17 cellular contexts compared by ENCODE assay signal in genomic region chr7:138525757-138526156, GRCh38.
DNase-seq lines count a peak whose midpoint lies in the region; ATAC-seq, FAIRE-seq and TF ChIP-seq lines count a peak whose summit lies in the region.
"Had no signal": no experiment of that assay in that cellular context is flagged by ENCODE, and none has a peak within 500 bp of the region (broad histone marks: within the 10 kb centered on the region; RNA-seq: fewer than 3 reads in every experiment).

No MANE protein-coding gene starts in this region.

- no peak for TF ChIP-seq EP300 in H1 (IDR thresholded peaks at IDR 0.05; ENCODE audit: borderline replicate concordance in 1 of 2, low read depth in 2 of 2, low read length in 2 of 2)

- H3K27me3 ChIP-seq in cardiac muscle cell: no peaks in the 10 kb centered on the region
- H3K27me3 ChIP-seq in H1 (replicated peaks in 1 of 4; ENCODE audit: control insufficient read depth in 3 of 4, extremely low read depth in 1 of 4, insufficient read depth in 3 of 4, low read length in 3 of 4): no peaks in the 10 kb centered on the region

- H2BK5ac ChIP-seq in H1 (ENCODE audit: low read depth, low read length): no peak overlapping the region

- TF ChIP-seq CTCF in cardiac muscle cell (IDR thresholded peaks at IDR 0.05; ENCODE audit: low read depth, low read length): no peak
- no peak for TF ChIP-seq CTCF in H1 (IDR thresholded peaks at IDR 0.05; ENCODE audit: control extremely low read depth in 1 of 3, insufficient read depth in 1 of 3, low read depth in 1 of 3, low read length in 3 of 3)
- TF ChIP-seq CTCF in endothelial cell (IDR thresholded peaks at IDR 0.05; ENCODE audit: unreplicated experiment): no peak
- TF ChIP-seq CTCF in GM10248 (IDR thresholded peaks at IDR 0.05; ENCODE audit: control extremely low read depth, extremely low read depth, low read depth, missing control alignments): no peak

- no peak overlapping the region for H3K4me2 ChIP-seq in H1 (ENCODE audit: insufficient read depth in 1 of 2, low read depth in 2 of 2, low read length in 2 of 2)

- no peak for FAIRE-seq in H1 (lab: Jason Lieb, UNC)
- FAIRE-seq: GM12878, GM19239 had no signal

- H3K9me3 Mint-ChIP-seq in endothelial cell (ENCODE audit: unreplicated experiment): peaks cover 6% of the 10 kb centered on the region

- H4K5ac ChIP-seq in H1 (ENCODE audit: insufficient read length, low read depth, low read length): no peak overlapping the region

- no peak overlapping the region for H3K9ac ChIP-seq in H1 (replicated peaks in 1 of 4; ENCODE audit: extremely low read depth in 1 of 4, low read depth in 3 of 4, low read length in 3 of 4)
- H3K9ac ChIP-seq: GM23248 had no signal

- H3K4me3 ChIP-seq in cardiac muscle cell: no peak overlapping the region
- H3K4me3 ChIP-seq in H1 (ENCODE audit: extremely low read depth in 1 of 4, insufficient read depth in 2 of 4, low read depth in 3 of 4, low read length in 4 of 4): no peak overlapping the region
- H3K4me3 ChIP-seq: GM12878, GM23248 had no signal

- H4K20me1 ChIP-seq in H1 (replicated peaks in 1 of 2; ENCODE audit: control insufficient read depth in 1 of 2, insufficient read depth in 2 of 2, low read length in 2 of 2): no peaks in the 10 kb centered on the region

- no peak overlapping the region for H2BK12ac ChIP-seq in H1 (ENCODE audit: low read depth, low read length)

- no peak overlapping the region for H3K4ac ChIP-seq in H1 (replicated peaks; ENCODE audit: insufficient read length, low read depth, low read length)

- H3K4me1 Mint-ChIP-seq in endothelial cell (ENCODE audit: unreplicated experiment): no peaks in the 10 kb centered on the region
- H3K4me1 Mint-ChIP-seq: CD4-positive, CD25-positive, alpha-beta regulatory T cell had no signal

- H3K27ac ChIP-seq in cardiac muscle cell: peak overlapping the region; percentile 94
- no peak overlapping the region for H3K27ac ChIP-seq in H1 (ENCODE audit: low read depth, low read length)
- H3K27ac ChIP-seq: C4-2B, GM23248 had no signal

- H4K91ac ChIP-seq in H1 (replicated peaks; ENCODE audit: insufficient read length, low read length): no peak overlapping the region

- H2BK120ac ChIP-seq in H1 (replicated peaks; ENCODE audit: low read depth, low read length): no peak overlapping the region

- H2AK5ac ChIP-seq in H1 (ENCODE audit: low read depth, low read length): no peak overlapping the region

- TF ChIP-seq POLR2A in H1 (IDR thresholded peaks at IDR 0.05; ENCODE audit: control extremely low read depth in 1 of 2, low read depth in 2 of 2, low read length in 2 of 2): no peak

- 98% methylated on average over 3 of the region's 3 CpGs; no CpG with 5 or more reads in 1 of the 2 experiments for WGBS in H1 (ENCODE audit: extremely low coverage in 1 of 2, insufficient coverage in 1 of 2, insufficient read length in 1 of 2, insufficient replicate concordance in 2 of 2, low coverage in 1 of 2, low lambda C conversion rate in 2 of 2, missing lambda C conversion rate in 1 of 2), 2 experiments

- no peak for DNase-seq in cardiac muscle cell (ENCODE audit: low read depth in 1 of 2, low spot score in 1 of 2)
- DNase-seq in left ventricle myocardium superior: no peak
- no peak for DNase-seq in H1 (ENCODE audit: low read depth in 1 of 2, low spot score in 2 of 2)
- no peak for DNase-seq in endothelial cell (ENCODE audit: low spot score)
- no peak for DNase-seq in GM10248 (ENCODE audit: extremely low spot score)
- no peak for DNase-seq in NCI-H1417 treated with DMSO at 0.1 percent for 48 hours (lab: John Stamatoyannopoulos, UW)
- DNase-seq: Caco-2; CD4-positive, CD25-positive, alpha-beta regulatory T cell; CD8-positive, alpha-beta T cell; DMS153; DND-41; GM23248; H9 had no signal

- no peak overlapping the region for H2AFZ ChIP-seq in H1 (ENCODE audit: low read length)
- H2AFZ ChIP-seq: GM23248 had no signal

- intact Hi-C loops in left ventricle myocardium superior (cut with micrococcal nuclease): no loop called here

- POLR2A ChIA-PET in H1 (lab: Charles Lee; ENCODE audit: partially characterized antibody) (interaction anchor here (0.6 to 1.0 kb wide), 2 partner anchors 9 to 318 kb away, joined by 3 read pairs; no protein-coding TSS in a partner anchor), GM10248 (lab: Yijun Ruan, JAX) (no interaction called here)

- H3K23ac ChIP-seq in H1 (ENCODE audit: insufficient read length): no peak overlapping the region

- H3K4me1 ChIP-seq in cardiac muscle cell (ENCODE audit: low read depth) (peaks cover 7% of the 10 kb centered on the region), H1 (replicated peaks in 1 of 4; ENCODE audit: control insufficient read depth in 3 of 4, insufficient read depth in 4 of 4, low read length in 3 of 4) (no peaks in the 10 kb centered on the region)
- H3K4me1 ChIP-seq: Caco-2 had no signal

- H3K4me3 Mint-ChIP-seq in endothelial cell (ENCODE audit: unreplicated experiment): peak overlapping the region; percentile 65
- H3K4me3 Mint-ChIP-seq: CD4-positive, CD25-positive, alpha-beta regulatory T cell; CD8-positive, alpha-beta T cell; H9 had no signal

- H3K27ac Mint-ChIP-seq in endothelial cell (ENCODE audit: unreplicated experiment): no peak overlapping the region
- H3K27ac Mint-ChIP-seq: CD4-positive, CD25-positive, alpha-beta regulatory T cell; CD8-positive, alpha-beta T cell had no signal

- CTCF ChIA-PET in H1 (lab: Charles Lee; ENCODE audit: partially characterized antibody): interaction anchor here (0.6 to 1.1 kb wide), 2 partner anchors 30 to 769 kb away, joined by 3 to 4 read pairs; no protein-coding TSS in a partner anchor
- CTCF ChIA-PET in GM10248 (lab: Yijun Ruan, JAX): interaction anchor here (0.7 to 1.3 kb wide), 4 partner anchors 12 to 148 kb away, joined by 3 read pairs; no protein-coding TSS in a partner anchor

- TF ChIP-seq RAD21 in H1 (IDR thresholded peaks at IDR 0.05 in 1 of 2, conservative IDR thresholded peaks at IDR 0.05 in 1 of 2; ENCODE audit: low read depth in 2 of 2, low read length in 2 of 2): no peak

- H3K36me3 Mint-ChIP-seq in endothelial cell (ENCODE audit: low read depth, unreplicated experiment): peaks cover 78% of the 10 kb centered on the region

- H3K18ac ChIP-seq in H1 (ENCODE audit: extremely low read depth, low read length): no peak overlapping the region

- no peak overlapping the region for H4K8ac ChIP-seq in H1 (ENCODE audit: extremely low read depth, insufficient read depth, low read length)

- H3K79me1 ChIP-seq in H1 (ENCODE audit: low read depth, low read length): no peaks in the 10 kb centered on the region

- no peaks in the 10 kb centered on the region for H3K9me3 ChIP-seq in cardiac muscle cell (ENCODE audit: low read depth)
- H3K9me3 ChIP-seq in H1 (ENCODE audit: insufficient read depth in 2 of 2, low read depth in 1 of 2, low read length in 1 of 2): peaks cover 23 to 25% of the 10 kb centered on the region in 2 experiments

- peaks cover 3% of the 10 kb centered on the region for H3K27me3 Mint-ChIP-seq in endothelial cell (ENCODE audit: unreplicated experiment)
- H3K27me3 Mint-ChIP-seq: CD4-positive, CD25-positive, alpha-beta regulatory T cell had no signal

- no peak overlapping the region for H3K56ac ChIP-seq in H1 (replicated peaks; ENCODE audit: insufficient read length, low read depth, low read length)

- no peaks in the 10 kb centered on the region for H3K23me2 ChIP-seq in H1 (ENCODE audit: low read depth, low read length)

- peaks cover 0 to 61% of the 10 kb centered on the region in 2 experiments; a peak in 3 of 4 replicates for H3K79me2 ChIP-seq in H1 (ENCODE audit: control insufficient read depth in 1 of 2, insufficient read depth in 2 of 2, low read length in 2 of 2)

- no peak for ATAC-seq in left ventricle myocardium superior
- ATAC-seq: CD8-positive, alpha-beta T cell; GM12878; HCT116 had no signal

- H2BK20ac ChIP-seq in H1 (ENCODE audit: low read length): no peak overlapping the region

- H3K36me3 ChIP-seq in cardiac muscle cell (peaks cover 65% of the 10 kb centered on the region), H1 (ENCODE audit: control insufficient read depth in 2 of 4, insufficient read depth in 4 of 4, low read length in 3 of 4) (peaks cover 4 to 100% (median 68%) of the 10 kb centered on the region in 4 experiments)

- no peak overlapping the region for H2BK15ac ChIP-seq in H1 (ENCODE audit: low read length)

- H3K14ac ChIP-seq in H1 (ENCODE audit: insufficient read length): no peak overlapping the region

TF ChIP-seq in H1, 55 proteins besides CTCF, POLR2A, EP300 and RAD21:
- TF ChIP-seq SP2 (IDR thresholded peaks at IDR 0.05; ENCODE audit: low read length) (no peak), BCL11A (IDR thresholded peaks at IDR 0.05; ENCODE audit: low read depth in 2 of 2, low read length in 2 of 2) (no peak), POLR2AphosphoS5 (IDR thresholded peaks at IDR 0.05; ENCODE audit: low read depth, low read length) (0 out of 2 replicates have a peak, but pooled peaks have one; percentile 29), NRF1 (IDR thresholded peaks at IDR 0.05; ENCODE audit: low read depth, low read length) (no peak)
